In the genomic region with DNA sequence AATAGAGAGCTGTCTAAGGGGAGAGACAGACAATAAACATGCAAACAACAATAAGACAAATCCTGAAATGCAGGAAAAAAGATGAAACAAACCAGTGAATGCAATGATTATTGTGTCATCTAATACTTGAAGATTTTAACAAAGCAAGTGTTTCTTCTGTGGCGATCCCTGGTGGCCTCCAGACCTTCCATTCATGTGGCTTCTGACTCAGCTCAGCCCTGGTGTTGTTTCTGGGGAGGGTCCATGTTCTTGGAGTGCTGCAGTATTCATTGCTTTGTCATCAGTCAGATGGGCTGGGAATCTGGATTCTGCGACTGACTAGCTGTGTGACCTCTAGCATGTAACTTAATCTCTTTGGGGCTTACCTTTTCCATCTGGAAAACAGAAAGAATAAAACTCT, we compare ENCODE assay signal across 1 cellular context.
TF ChIP-seq lines count a peak whose summit lies in the region.

No MANE protein-coding gene starts in this region.

TF ChIP-seq in IMR-90, 13 proteins besides CTCF, POLR2A, EP300 and RAD21 (continued from another document):
- TF ChIP-seq, protein P1, sequence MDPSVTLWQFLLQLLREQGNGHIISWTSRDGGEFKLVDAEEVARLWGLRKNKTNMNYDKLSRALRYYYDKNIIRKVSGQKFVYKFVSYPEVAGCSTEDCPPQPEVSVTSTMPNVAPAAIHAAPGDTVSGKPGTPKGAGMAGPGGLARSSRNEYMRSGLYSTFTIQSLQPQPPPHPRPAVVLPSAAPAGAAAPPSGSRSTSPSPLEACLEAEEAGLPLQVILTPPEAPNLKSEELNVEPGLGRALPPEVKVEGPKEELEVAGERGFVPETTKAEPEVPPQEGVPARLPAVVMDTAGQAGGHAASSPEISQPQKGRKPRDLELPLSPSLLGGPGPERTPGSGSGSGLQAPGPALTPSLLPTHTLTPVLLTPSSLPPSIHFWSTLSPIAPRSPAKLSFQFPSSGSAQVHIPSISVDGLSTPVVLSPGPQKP (IDR thresholded peaks at IDR 0.05; ENCODE audit: borderline replicate concordance, low read depth, low read length), result no peak
- no peak for TF ChIP-seq SMC3 (IDR thresholded peaks at IDR 0.05; ENCODE audit: low read depth, low read length)
- no peak for TF ChIP-seq NFE2L2 (IDR thresholded peaks at IDR 0.05; ENCODE audit: low read depth, low read length)
- no peak for TF ChIP-seq FOS (IDR thresholded peaks at IDR 0.05; ENCODE audit: low read depth, low read length)
- TF ChIP-seq CEBPB (IDR thresholded peaks at IDR 0.05; ENCODE audit: low read depth, low read length), result no peak
